ENCODE assay signal across 18 cellular contexts in genomic region chr7:128172963-128173362, GRCh38.
DNase-seq lines count a peak whose midpoint lies in the region; ATAC-seq and TF ChIP-seq lines count a peak whose summit lies in the region.
"Had no signal": no experiment of that assay in that cellular context is flagged by ENCODE, and none has a peak within 500 bp of the region (broad histone marks: within the 10 kb centered on the region; RNA-seq: fewer than 3 reads in every experiment).

No MANE protein-coding gene starts in this region.

- DNase-seq in activated effector memory CD4-positive, alpha-beta T cell treated with anti-CD3 and anti-CD28 coated beads, Interleukin-2, amount 50 U/mL, for 16 hours, result peak; percentile 38
- DNase-seq in activated effector memory CD4-positive, alpha-beta T cell treated with Interleukin-2 at 50 U/mL for 16 hours, result no peak
- DNase-seq in endodermal cell (peak; percentile 42), mesothelial cell of epicardium (ENCODE audit: low spot score in 2 of 2, unreplicated experiment in 2 of 2) (no peak), UCSD-AML1 (lab: John Stamatoyannopoulos, UW; ENCODE audit: unreplicated experiment) (no peak), MV-4-11 (lab: John Stamatoyannopoulos, UW) (no peak), HuH-7.5 (ENCODE audit: low spot score) (no peak)
- DNase-seq: CD4-positive, alpha-beta T cell; DMS79; HCEC 1CT; NCI-H1092; NCI-H2107; NCI-H345; PC-9 had no signal

- peaks cover 63% of the 10 kb centered on the region for H3K27me3 ChIP-seq in endodermal cell (ENCODE audit: control insufficient read depth, insufficient read depth, low read length, poor library complexity, severe bottlenecking)

- H3K4me1 ChIP-seq in endodermal cell (ENCODE audit: control insufficient read depth, insufficient read depth, low read length), result no peaks in the 10 kb centered on the region

- no peak overlapping the region for H3K27ac ChIP-seq in endodermal cell (ENCODE audit: low read depth, low read length)
- H3K27ac ChIP-seq: A549, HL-60, PC-9 had no signal

- H3K9me3 Mint-ChIP-seq in endodermal cell (no peaks in the 10 kb centered on the region), mesothelial cell of epicardium (no peaks in the 10 kb centered on the region)
- H3K9me3 Mint-ChIP-seq: CD4-positive, alpha-beta T cell had no signal

- H3K4me3 ChIP-seq in endodermal cell (ENCODE audit: low read length), result no peak overlapping the region
- H3K4me3 ChIP-seq: A549, K562, PC-9 had no signal

- H3K36me3 Mint-ChIP-seq in endodermal cell (ENCODE audit: low read depth) (no peaks in the 10 kb centered on the region), mesothelial cell of epicardium (no peaks in the 10 kb centered on the region)

- ATAC-seq in HG02759 (IDR thresholded peaks at IDR 0.05; ENCODE audit: unreplicated experiment), result peak; percentile 49
- ATAC-seq: A549, K562 had no signal

- no peak overlapping the region for H3K9ac ChIP-seq in endodermal cell (ENCODE audit: extremely low read depth, low read length, poor library complexity, severe bottlenecking)

- H3K27ac Mint-ChIP-seq in endodermal cell, result no peak overlapping the region
- H3K27ac Mint-ChIP-seq in mesothelial cell of epicardium, result no peak overlapping the region
- H3K27ac Mint-ChIP-seq: CD4-positive, alpha-beta T cell had no signal

- H3K4me1 Mint-ChIP-seq in endodermal cell, result peaks cover 5% of the 10 kb centered on the region
- peaks cover 5% of the 10 kb centered on the region for H3K4me1 Mint-ChIP-seq in mesothelial cell of epicardium

- 88 to 89% methylated on average over 5 to 6 of the region's 6 CpGs for WGBS in endodermal cell (ENCODE audit: insufficient coverage in 1 of 2, insufficient read length in 1 of 2), 2 experiments

- no peak for TF ChIP-seq CTCF in endodermal cell (conservative IDR thresholded peaks at IDR 0.05)
- no peak for TF ChIP-seq CTCF in mesothelial cell of epicardium (IDR thresholded peaks at IDR 0.05; ENCODE audit: unreplicated experiment)

- no peaks in the 10 kb centered on the region for H3K9me3 ChIP-seq in endodermal cell (ENCODE audit: control insufficient read depth, low read length)
- H3K9me3 ChIP-seq: A549 had no signal

- H3K36me3 ChIP-seq in endodermal cell (ENCODE audit: control insufficient read depth, insufficient read depth, low read length), result no peaks in the 10 kb centered on the region

- H3K27me3 Mint-ChIP-seq in endodermal cell (ENCODE audit: insufficient read depth) (peaks cover 69% of the 10 kb centered on the region), mesothelial cell of epicardium (ENCODE audit: low read depth) (peaks cover 95% of the 10 kb centered on the region)

- no peak overlapping the region for H3K4me3 Mint-ChIP-seq in endodermal cell
- H3K4me3 Mint-ChIP-seq in mesothelial cell of epicardium, result no peak overlapping the region
- H3K4me3 Mint-ChIP-seq: CD4-positive, alpha-beta T cell had no signal

Comparison
In these comparisons a context has a peak if more than half of its experiments do, and no peak if none do; other contexts are left out.
1. DNase-seq: peak in activated effector memory CD4-positive, alpha-beta T cell treated with anti-CD3 and anti-CD28 coated beads, Interleukin-2, amount 50 U/mL, for 16 hours (single experiment) and endodermal cell (single experiment); none in activated effector memory CD4-positive, alpha-beta T cell treated with Interleukin-2 at 50 U/mL for 16 hours (single experiment), mesothelial cell of epicardium (0 of 2), UCSD-AML1 (single experiment), MV-4-11 (single experiment) and HuH-7.5 (single experiment).